ENCODE assay signal across 15 cellular contexts in the genomic region with DNA sequence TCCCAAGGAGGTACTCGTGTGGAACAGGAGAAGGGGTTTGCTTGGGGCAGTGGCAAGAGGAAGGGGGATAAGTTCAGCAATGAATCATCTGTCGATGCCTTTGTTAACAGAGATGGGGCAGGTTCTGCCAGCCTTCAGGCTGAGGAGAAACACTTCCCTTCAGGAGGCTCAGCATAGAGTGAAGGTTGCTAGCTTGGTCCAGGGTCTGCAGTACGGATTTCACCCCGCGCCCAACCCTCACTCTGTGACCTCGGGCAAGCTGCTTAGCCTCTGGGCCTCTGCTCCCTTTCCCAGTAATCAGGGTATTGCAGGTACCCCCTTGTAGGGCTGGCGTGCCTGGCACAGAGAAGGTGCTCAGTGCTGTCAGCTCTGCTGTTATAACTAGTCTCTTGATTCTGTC. TPM values are rescaled to one million over a fixed set of nuclear protein-coding genes. Genes with fewer than 3 reads are reported as not detected.
"Had no signal": no experiment of that assay in that cellular context is flagged by ENCODE, and none has a peak within 500 bp of the region (broad histone marks: within the 10 kb centered on the region; RNA-seq: fewer than 3 reads in every experiment).

No MANE protein-coding gene starts in this region.

- H3K4me1 ChIP-seq: gastrocnemius medialis, parathyroid adenoma had no signal

- H3K4me3 Mint-ChIP-seq: activated naive CD4-positive, alpha-beta T cell treated with anti-CD3 and anti-CD28 coated beads, Interleukin-2, amount 10 ng/mL, durations not matched to agents 7 days and 5 days; type B pancreatic cell had no signal

- H3K27ac ChIP-seq: gastrocnemius medialis, parathyroid adenoma, skin epidermis, VCaP had no signal

- H3K79me2 ChIP-seq: parathyroid adenoma had no signal

- H3K4me3 ChIP-seq: gastrocnemius medialis, skin epidermis had no signal

- FAIRE-seq: colon had no signal

- H3K9ac ChIP-seq: parathyroid adenoma had no signal

- H3K27ac Mint-ChIP-seq: activated naive CD4-positive, alpha-beta T cell treated with anti-CD3 and anti-CD28 coated beads, Interleukin-2, amount 10 ng/mL, durations not matched to agents 7 days and 5 days; activated T-helper 2 cell treated with anti-CD3 and anti-CD28 coated beads, Interferon-gamma antibody, Interleukin-2, Interleukin-4, amounts not matched to agents 10 μg/mL and 5 μg/mL and 100 μg/mL, durations not matched to agents 14 hours and 24 hours and 36 hours; type B pancreatic cell had no signal

- H2AFZ ChIP-seq: parathyroid adenoma had no signal

- H3K36me3 ChIP-seq: gastrocnemius medialis had no signal

- DNase-seq: activated CD4-positive, alpha-beta T cell treated with anti-CD3 and anti-CD28 coated beads for 48 hours; activated CD8-positive, alpha-beta memory T cell treated with anti-CD3 and anti-CD28 coated beads for 24 hours; activated naive CD4-positive, alpha-beta T cell treated with anti-CD3 and anti-CD28 coated beads, Interleukin-2, amount 10 ng/mL, durations not matched to agents 7 days and 5 days; gastrocnemius medialis; mesenchymal stem cell; T1000 had no signal

- H3K36me3 Mint-ChIP-seq: activated naive CD4-positive, alpha-beta T cell treated with anti-CD3 and anti-CD28 coated beads, Interleukin-2, amount 10 ng/mL, durations not matched to agents 7 days and 5 days; type B pancreatic cell had no signal

- ATAC-seq: gastrocnemius medialis, left ventricle myocardium superior had no signal

- H3K27me3 ChIP-seq: gastrocnemius medialis had no signal

- H3K9me3 ChIP-seq: gastrocnemius medialis had no signal

- H3K9me3 Mint-ChIP-seq: activated naive CD4-positive, alpha-beta T cell treated with anti-CD3 and anti-CD28 coated beads, Interleukin-2, amount 10 ng/mL, durations not matched to agents 7 days and 5 days; activated T-helper 2 cell treated with anti-CD3 and anti-CD28 coated beads, Interferon-gamma antibody, Interleukin-2, Interleukin-4, amounts not matched to agents 10 μg/mL and 5 μg/mL and 100 μg/mL, durations not matched to agents 14 hours and 24 hours and 36 hours; type B pancreatic cell had no signal

RNA-seq across cellular contexts. Expression of a gene that starts 7.5 kb away (rescaled TPM):
- total RNA-seq: kidney epithelial cell had no signal
- polyA plus RNA-seq: neural cell had no signal

RNA-seq across cellular contexts. Expression of a gene that starts 50.6 kb away (rescaled TPM):
- total RNA-seq: activated T-helper 2 cell treated with anti-CD3 and anti-CD28 coated beads, Interferon-gamma antibody, Interleukin-2, Interleukin-4, amounts not matched to agents 10 μg/mL and 5 μg/mL and 100 μg/mL, durations not matched to agents 14 hours and 24 hours and 36 hours; gastrocnemius medialis; kidney epithelial cell had no signal
- polyA plus RNA-seq: neural cell had no signal
